Comparison of ENCODE assay signal across 1 cellular context in the genomic region with DNA sequence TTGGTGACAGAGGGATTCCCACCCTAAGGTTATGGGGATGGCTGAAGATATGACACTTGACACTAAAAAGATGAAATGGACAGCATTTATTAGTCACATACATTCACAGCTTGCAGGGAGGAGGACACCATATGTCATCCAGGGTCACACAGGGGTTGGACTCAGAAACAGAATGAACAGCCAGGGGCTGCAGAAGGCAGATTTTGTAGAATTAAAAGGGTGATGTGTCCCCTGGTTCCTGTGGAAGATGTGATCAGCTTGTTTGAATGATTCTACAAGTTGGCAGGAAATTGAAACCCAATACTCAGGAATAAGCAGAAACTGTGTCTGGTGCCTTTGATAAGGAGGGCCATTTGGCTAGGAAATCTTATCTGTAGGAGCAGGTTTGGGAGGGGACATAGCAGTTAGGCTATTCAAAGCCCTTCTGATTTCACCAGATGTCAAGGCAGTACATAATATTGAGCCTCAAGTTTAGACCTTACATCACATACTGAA.
TF ChIP-seq lines count a peak whose summit lies in the region.

No MANE protein-coding gene starts in this region.

TF ChIP-seq in K562, 482 proteins besides CTCF, POLR2A, EP300 and RAD21 (continued from another document and continues in another):
- TF ChIP-seq RFX1 (IDR thresholded peaks at IDR 0.05) (no peak), ZNF354B (CRISPR knock-in tag; IDR thresholded peaks at IDR 0.05) (no peak), ZNF696 (CRISPR knock-in tag; conservative IDR thresholded peaks at IDR 0.05) (no peak), ZFP1 (CRISPR knock-in tag; IDR thresholded peaks at IDR 0.05) (no peak), ZBTB8A (IDR thresholded peaks at IDR 0.05; ENCODE audit: partially characterized antibody) (no peak), ELF4 (CRISPR knock-in tag; IDR thresholded peaks at IDR 0.05) (peak; percentile 92; the same call in 1 of the 2 replicates), SETDB1 (IDR thresholded peaks at IDR 0.05; ENCODE audit: low read length) (no peak), ZNF316 (IDR thresholded peaks at IDR 0.05) (peak; percentile 64), IFI16 (CRISPR knock-in tag; IDR thresholded peaks at IDR 0.05) (no peak), ZNF224 (CRISPR knock-in tag; IDR thresholded peaks at IDR 0.05) (no peak), ZNF609 (CRISPR knock-in tag; IDR thresholded peaks at IDR 0.05; ENCODE audit: borderline replicate concordance) (no peak), RBM34 (IDR thresholded peaks at IDR 0.05; ENCODE audit: borderline replicate concordance, insufficient read depth, low read length) (no peak), SAFB2 (IDR thresholded peaks at IDR 0.05; ENCODE audit: borderline replicate concordance, low read depth, low read length, severe bottlenecking) (no peak), NCOA6 (IDR thresholded peaks at IDR 0.05) (no peak), ZNF436 (CRISPR knock-in tag; IDR thresholded peaks at IDR 0.05) (no peak), ZNF239 (CRISPR knock-in tag; IDR thresholded peaks at IDR 0.05) (peak; percentile 45), TRIM28 (IDR thresholded peaks at IDR 0.05) (peak; percentile 74), GABPB2 (CRISPR knock-in tag; conservative IDR thresholded peaks at IDR 0.05) (no peak), BRD4 (IDR thresholded peaks at IDR 0.05) (no peak), FOS (IDR thresholded peaks at IDR 0.05; ENCODE audit: extremely low read depth, insufficient read length) (no peak), MTA1 (IDR thresholded peaks at IDR 0.05; ENCODE audit: borderline replicate concordance) (peak; percentile 92), COPS2 (conservative IDR thresholded peaks at IDR 0.05) (no peak), ATF1 (CRISPR knock-in tag; IDR thresholded peaks at IDR 0.05) (no peak), ATF1 (tag; IDR thresholded peaks at IDR 0.05) (peak; percentile 79), ZNF639 (CRISPR knock-in tag; conservative IDR thresholded peaks at IDR 0.05 in 1 of 2, IDR thresholded peaks at IDR 0.05 in 1 of 2) (peak in 1 of 2 experiments; percentile 90; a peak in 2 of 4 replicates), ETS2 (tag; IDR thresholded peaks at IDR 0.05; ENCODE audit: borderline replicate concordance, poor library complexity, severe bottlenecking) (no peak), U2AF2 (optimal IDR thresholded peaks at IDR 0.05; ENCODE audit: low read depth, low read length) (no peak), ZNF217 (CRISPR knock-in tag; IDR thresholded peaks at IDR 0.05) (no peak), HLTF (IDR thresholded peaks at IDR 0.05) (peak; percentile 91), FOXK2 (conservative IDR thresholded peaks at IDR 0.05 in 1 of 2, IDR thresholded peaks at IDR 0.05 in 1 of 2; ENCODE audit: low read depth in 2 of 2) (peak; percentile 43 to 54; a peak in 3 of 4 replicates), ZNF280B (CRISPR knock-in tag; IDR thresholded peaks at IDR 0.05) (no peak), HNRNPH1 (optimal IDR thresholded peaks at IDR 0.05; ENCODE audit: low read depth, low read length) (no peak), SMAD3 (CRISPR knock-in tag; conservative IDR thresholded peaks at IDR 0.05) (peak; percentile 91), ZNF707 (CRISPR knock-in tag; conservative IDR thresholded peaks at IDR 0.05) (no peak), ESRRB (CRISPR knock-in tag; IDR thresholded peaks at IDR 0.05; ENCODE audit: borderline replicate concordance) (no peak), SREBF2 (CRISPR knock-in tag; IDR thresholded peaks at IDR 0.05) (no peak), CC2D1A (IDR thresholded peaks at IDR 0.05) (peak; percentile 99), OTX1 (CRISPR knock-in tag; IDR thresholded peaks at IDR 0.05) (no peak), TEAD4 (IDR thresholded peaks at IDR 0.05; ENCODE audit: low read length) (peak; percentile 100), TEAD4 (CRISPR knock-in tag; IDR thresholded peaks at IDR 0.05; ENCODE audit: borderline replicate concordance) (no peak), ZNF830 (CRISPR knock-in tag; IDR thresholded peaks at IDR 0.05) (no peak)
- TF ChIP-seq, protein P1, sequence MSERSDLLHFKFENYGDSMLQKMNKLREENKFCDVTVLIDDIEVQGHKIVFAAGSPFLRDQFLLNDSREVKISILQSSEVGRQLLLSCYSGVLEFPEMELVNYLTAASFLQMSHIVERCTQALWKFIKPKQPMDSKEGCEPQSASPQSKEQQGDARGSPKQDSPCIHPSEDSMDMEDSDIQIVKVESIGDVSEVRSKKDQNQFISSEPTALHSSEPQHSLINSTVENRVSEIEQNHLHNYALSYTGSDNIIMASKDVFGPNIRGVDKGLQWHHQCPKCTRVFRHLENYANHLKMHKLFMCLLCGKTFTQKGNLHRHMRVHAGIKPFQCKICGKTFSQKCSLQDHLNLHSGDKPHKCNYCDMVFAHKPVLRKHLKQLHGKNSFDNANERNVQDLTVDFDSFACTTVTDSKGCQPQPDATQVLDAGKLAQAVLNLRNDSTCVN (CRISPR knock-in tag; IDR thresholded peaks at IDR 0.05): no peak
- TF ChIP-seq, protein P2, sequence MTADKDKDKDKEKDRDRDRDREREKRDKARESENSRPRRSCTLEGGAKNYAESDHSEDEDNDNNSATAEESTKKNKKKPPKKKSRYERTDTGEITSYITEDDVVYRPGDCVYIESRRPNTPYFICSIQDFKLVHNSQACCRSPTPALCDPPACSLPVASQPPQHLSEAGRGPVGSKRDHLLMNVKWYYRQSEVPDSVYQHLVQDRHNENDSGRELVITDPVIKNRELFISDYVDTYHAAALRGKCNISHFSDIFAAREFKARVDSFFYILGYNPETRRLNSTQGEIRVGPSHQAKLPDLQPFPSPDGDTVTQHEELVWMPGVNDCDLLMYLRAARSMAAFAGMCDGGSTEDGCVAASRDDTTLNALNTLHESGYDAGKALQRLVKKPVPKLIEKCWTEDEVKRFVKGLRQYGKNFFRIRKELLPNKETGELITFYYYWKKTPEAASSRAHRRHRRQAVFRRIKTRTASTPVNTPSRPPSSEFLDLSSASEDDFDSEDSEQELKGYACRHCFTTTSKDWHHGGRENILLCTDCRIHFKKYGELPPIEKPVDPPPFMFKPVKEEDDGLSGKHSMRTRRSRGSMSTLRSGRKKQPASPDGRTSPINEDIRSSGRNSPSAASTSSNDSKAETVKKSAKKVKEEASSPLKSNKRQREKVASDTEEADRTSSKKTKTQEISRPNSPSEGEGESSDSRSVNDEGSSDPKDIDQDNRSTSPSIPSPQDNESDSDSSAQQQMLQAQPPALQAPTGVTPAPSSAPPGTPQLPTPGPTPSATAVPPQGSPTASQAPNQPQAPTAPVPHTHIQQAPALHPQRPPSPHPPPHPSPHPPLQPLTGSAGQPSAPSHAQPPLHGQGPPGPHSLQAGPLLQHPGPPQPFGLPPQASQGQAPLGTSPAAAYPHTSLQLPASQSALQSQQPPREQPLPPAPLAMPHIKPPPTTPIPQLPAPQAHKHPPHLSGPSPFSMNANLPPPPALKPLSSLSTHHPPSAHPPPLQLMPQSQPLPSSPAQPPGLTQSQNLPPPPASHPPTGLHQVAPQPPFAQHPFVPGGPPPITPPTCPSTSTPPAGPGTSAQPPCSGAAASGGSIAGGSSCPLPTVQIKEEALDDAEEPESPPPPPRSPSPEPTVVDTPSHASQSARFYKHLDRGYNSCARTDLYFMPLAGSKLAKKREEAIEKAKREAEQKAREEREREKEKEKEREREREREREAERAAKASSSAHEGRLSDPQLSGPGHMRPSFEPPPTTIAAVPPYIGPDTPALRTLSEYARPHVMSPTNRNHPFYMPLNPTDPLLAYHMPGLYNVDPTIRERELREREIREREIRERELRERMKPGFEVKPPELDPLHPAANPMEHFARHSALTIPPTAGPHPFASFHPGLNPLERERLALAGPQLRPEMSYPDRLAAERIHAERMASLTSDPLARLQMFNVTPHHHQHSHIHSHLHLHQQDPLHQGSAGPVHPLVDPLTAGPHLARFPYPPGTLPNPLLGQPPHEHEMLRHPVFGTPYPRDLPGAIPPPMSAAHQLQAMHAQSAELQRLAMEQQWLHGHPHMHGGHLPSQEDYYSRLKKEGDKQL (CRISPR knock-in tag; IDR thresholded peaks at IDR 0.05; ENCODE audit: borderline replicate concordance): no peak
- TF ChIP-seq, protein P3, sequence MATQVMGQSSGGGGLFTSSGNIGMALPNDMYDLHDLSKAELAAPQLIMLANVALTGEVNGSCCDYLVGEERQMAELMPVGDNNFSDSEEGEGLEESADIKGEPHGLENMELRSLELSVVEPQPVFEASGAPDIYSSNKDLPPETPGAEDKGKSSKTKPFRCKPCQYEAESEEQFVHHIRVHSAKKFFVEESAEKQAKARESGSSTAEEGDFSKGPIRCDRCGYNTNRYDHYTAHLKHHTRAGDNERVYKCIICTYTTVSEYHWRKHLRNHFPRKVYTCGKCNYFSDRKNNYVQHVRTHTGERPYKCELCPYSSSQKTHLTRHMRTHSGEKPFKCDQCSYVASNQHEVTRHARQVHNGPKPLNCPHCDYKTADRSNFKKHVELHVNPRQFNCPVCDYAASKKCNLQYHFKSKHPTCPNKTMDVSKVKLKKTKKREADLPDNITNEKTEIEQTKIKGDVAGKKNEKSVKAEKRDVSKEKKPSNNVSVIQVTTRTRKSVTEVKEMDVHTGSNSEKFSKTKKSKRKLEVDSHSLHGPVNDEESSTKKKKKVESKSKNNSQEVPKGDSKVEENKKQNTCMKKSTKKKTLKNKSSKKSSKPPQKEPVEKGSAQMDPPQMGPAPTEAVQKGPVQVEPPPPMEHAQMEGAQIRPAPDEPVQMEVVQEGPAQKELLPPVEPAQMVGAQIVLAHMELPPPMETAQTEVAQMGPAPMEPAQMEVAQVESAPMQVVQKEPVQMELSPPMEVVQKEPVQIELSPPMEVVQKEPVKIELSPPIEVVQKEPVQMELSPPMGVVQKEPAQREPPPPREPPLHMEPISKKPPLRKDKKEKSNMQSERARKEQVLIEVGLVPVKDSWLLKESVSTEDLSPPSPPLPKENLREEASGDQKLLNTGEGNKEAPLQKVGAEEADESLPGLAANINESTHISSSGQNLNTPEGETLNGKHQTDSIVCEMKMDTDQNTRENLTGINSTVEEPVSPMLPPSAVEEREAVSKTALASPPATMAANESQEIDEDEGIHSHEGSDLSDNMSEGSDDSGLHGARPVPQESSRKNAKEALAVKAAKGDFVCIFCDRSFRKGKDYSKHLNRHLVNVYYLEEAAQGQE (CRISPR knock-in tag; IDR thresholded peaks at IDR 0.05; ENCODE audit: low read depth): no peak
- TF ChIP-seq, protein P4, sequence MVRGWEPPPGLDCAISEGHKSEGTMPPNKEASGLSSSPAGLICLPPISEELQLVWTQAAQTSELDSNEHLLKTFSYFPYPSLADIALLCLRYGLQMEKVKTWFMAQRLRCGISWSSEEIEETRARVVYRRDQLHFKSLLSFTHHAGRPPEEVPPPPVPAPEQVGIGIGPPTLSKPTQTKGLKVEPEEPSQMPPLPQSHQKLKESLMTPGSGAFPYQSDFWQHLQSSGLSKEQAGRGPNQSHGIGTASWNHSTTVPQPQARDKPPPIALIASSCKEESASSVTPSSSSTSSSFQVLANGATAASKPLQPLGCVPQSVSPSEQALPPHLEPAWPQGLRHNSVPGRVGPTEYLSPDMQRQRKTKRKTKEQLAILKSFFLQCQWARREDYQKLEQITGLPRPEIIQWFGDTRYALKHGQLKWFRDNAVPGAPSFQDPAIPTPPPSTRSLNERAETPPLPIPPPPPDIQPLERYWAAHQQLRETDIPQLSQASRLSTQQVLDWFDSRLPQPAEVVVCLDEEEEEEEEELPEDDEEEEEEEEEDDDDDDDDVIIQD (CRISPR knock-in tag; IDR thresholded peaks at IDR 0.05): no peak
